8 cellular contexts compared by ENCODE assay signal in genomic region chr15:66838671-66839239, GRCh38.
A peak's percentile ranks its signal among the peaks of the same experiment; 100 is the strongest.
DNase-seq lines count a peak whose midpoint lies in the region; ATAC-seq and TF ChIP-seq lines count a peak whose summit lies in the region.

No MANE protein-coding gene starts in this region.

- peak overlapping the region; percentile 90 for H3K9ac ChIP-seq in adipocyte (ENCODE audit: low read length)

- CTCF ChIA-PET in GM10248 (lab: Yijun Ruan, JAX) = interaction anchor here (0.9 to 2.7 kb wide), 2 partner anchors 12 to 24 kb away, joined by 3 to 10 read pairs; no protein-coding TSS in a partner anchor

- peak; percentile 47 for DNase-seq in AG10803 (ENCODE audit: low read depth)
- peak; percentile 70 for DNase-seq in HT-29 (ENCODE audit: low spot score)
- DNase-seq in adipocyte (ENCODE audit: low read depth) = peak; percentile 78
- DNase-seq in kidney epithelial cell (ENCODE audit: low read depth) = no peak
- DNase-seq in DMS153 treated with DMSO at 0.1 percent for 48 hours (lab: John Stamatoyannopoulos, UW; ENCODE audit: unreplicated experiment) = no peak
- DNase-seq in NCI-H2029 treated with DMSO at 0.1 percent for 48 hours (lab: John Stamatoyannopoulos, UW) = no peak
- no peak for DNase-seq in GM10248 (ENCODE audit: extremely low spot score)

- peaks cover 52% of the 10 kb centered on the region for H3K4me1 ChIP-seq in adipocyte (ENCODE audit: control insufficient read depth, insufficient read depth, low read length)

- H3K36me3 ChIP-seq in adipocyte (ENCODE audit: control insufficient read depth, insufficient read depth, low read length, severe bottlenecking) (no peaks in the 10 kb centered on the region), kidney epithelial cell (ENCODE audit: control insufficient read depth, insufficient read depth, low read length) (no peaks in the 10 kb centered on the region)

- no peak for ATAC-seq in GM18858 (IDR thresholded peaks at IDR 0.05; ENCODE audit: unreplicated experiment)

- H3K27me3 ChIP-seq in adipocyte (replicated peaks; ENCODE audit: control insufficient read depth, insufficient read depth, low read length) = no peaks in the 10 kb centered on the region
- H3K27me3 ChIP-seq in kidney epithelial cell (ENCODE audit: control insufficient read depth, insufficient read depth, low read length) = no peaks in the 10 kb centered on the region

- H3K9me3 ChIP-seq in adipocyte (ENCODE audit: control insufficient read depth, low read length) = peaks cover 6% of the 10 kb centered on the region

- POLR2A ChIA-PET in GM10248 (lab: Yijun Ruan, JAX) = no interaction called here

- no peak overlapping the region for H3K4me3 ChIP-seq in AG10803 (ENCODE audit: low read length)
- no peak overlapping the region for H3K4me3 ChIP-seq in adipocyte (ENCODE audit: low read length)
- no peak overlapping the region for H3K4me3 ChIP-seq in kidney epithelial cell (ENCODE audit: low read depth, low read length)

- TF ChIP-seq CTCF in AG10803 (conservative IDR thresholded peaks at IDR 0.05; ENCODE audit: low read length) (peak; percentile 72), kidney epithelial cell (IDR thresholded peaks at IDR 0.05; ENCODE audit: insufficient read depth, low read length, poor library complexity, severe bottlenecking) (peak; percentile 79), GM10248 (IDR thresholded peaks at IDR 0.05; ENCODE audit: control extremely low read depth, extremely low read depth, low read depth, missing control alignments) (no peak)

Comparison
In these comparisons a context has a peak if more than half of its experiments do, and no peak if none do; other contexts are left out.
1. DNase-seq: peak in AG10803 (single experiment), HT-29 (single experiment) and adipocyte (single experiment); none in kidney epithelial cell (single experiment), DMS153 treated with DMSO at 0.1 percent for 48 hours (single experiment), NCI-H2029 treated with DMSO at 0.1 percent for 48 hours (single experiment) and GM10248 (single experiment).